In the genomic region with DNA sequence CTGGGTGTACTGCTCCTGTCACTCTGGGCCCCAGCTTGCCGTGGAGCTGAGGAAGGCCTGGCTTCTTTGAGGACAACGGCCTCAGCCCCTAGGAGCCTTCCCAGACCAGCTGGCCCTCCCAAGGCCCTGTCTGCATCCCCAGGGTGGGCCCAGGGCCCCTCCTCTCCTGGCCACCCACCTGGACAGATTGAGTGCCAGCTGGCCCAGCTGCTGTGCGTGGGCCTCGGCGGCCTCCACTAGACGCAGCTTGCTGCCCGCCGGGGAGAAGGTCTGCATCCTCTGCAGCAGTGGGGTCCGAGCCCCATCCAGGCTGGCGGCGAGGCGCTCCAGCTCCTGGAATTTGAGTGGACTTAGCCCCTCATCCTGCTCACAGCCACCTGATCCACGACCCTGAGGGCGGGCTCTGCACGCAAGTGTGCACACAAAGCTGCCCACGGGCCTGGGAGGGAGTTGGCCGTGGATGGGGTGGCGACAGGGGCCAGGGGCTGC, we compare ENCODE assay signal across 20 cellular contexts. TPM values are rescaled to one million over a fixed set of nuclear protein-coding genes. Genes with fewer than 3 reads are reported as not detected.
"Had no signal": no experiment of that assay in that cellular context is flagged by ENCODE, and none has a peak within 500 bp of the region (broad histone marks: within the 10 kb centered on the region; RNA-seq: fewer than 3 reads in every experiment).

No MANE protein-coding gene starts in this region.

- H3K36me3 ChIP-seq: uterus had no signal

- ATAC-seq: activated CD8-positive, alpha-beta T cell treated with anti-CD3 and anti-CD28 coated beads, Interleukin-2, amount 10 ng/mL, durations not matched to agents 7 days and 5 days; activated naive CD4-positive, alpha-beta T cell treated with anti-CD3 and anti-CD28 coated beads, Interleukin-2, amount 50 U/mL, for 72 hours; activated T-cell treated with anti-CD3 and anti-CD28 coated beads, Interleukin-2, amount 50 U/mL, for 72 hours; naive thymus-derived CD4-positive, alpha-beta T cell; pancreas had no signal

- DNase-seq: activated CD4-positive, alpha-beta T cell treated with anti-CD3 and anti-CD28 coated beads, Interleukin-2, amount 10 ng/mL, durations not matched to agents 24 days and 14 days; activated CD4-positive, CD25-positive, alpha-beta regulatory T cell; activated CD8-positive, alpha-beta memory T cell treated with anti-CD3 and anti-CD28 coated beads, Interleukin-2, amount 50 U/mL, for 4 hours; activated CD8-positive, alpha-beta T cell treated with anti-CD3 and anti-CD28 coated beads, Interleukin-2, amount 10 ng/mL, durations not matched to agents 7 days and 5 days; activated gamma-delta T cell; activated T-cell treated with anti-CD3 and anti-CD28 coated beads, Interleukin-2, amount 50 U/mL, for 72 hours; cortex of kidney; effector CD8-positive, alpha-beta T cell; foreskin melanocyte; naive thymus-derived CD4-positive, alpha-beta T cell; stimulated activated CD4-positive, alpha-beta T cell treated with anti-CD3 and anti-CD28 coated beads, Interleukin-15, amount 100 ng/mL, for 24 hours; stimulated activated CD4-positive, alpha-beta T cell treated with anti-CD3 and anti-CD28 coated beads, Interleukin-4, amount 100 ng/mL, for 1 hour; stimulated activated naive CD4-positive, alpha-beta T cell; uterus had no signal

- H3K9me3 Mint-ChIP-seq: activated CD4-positive, alpha-beta T cell treated with anti-CD3 and anti-CD28 coated beads, Interleukin-2, amount 10 ng/mL, durations not matched to agents 24 days and 14 days; activated naive CD4-positive, alpha-beta T cell treated with anti-CD3 and anti-CD28 coated beads, Interleukin-2, amount 50 U/mL, for 72 hours; naive thymus-derived CD4-positive, alpha-beta T cell; T-helper 2 cell treated with Interferon-gamma antibody and Interleukin-4, amounts not matched to agents 5 μg/mL and 100 μg/mL, for 36 hours had no signal

- H3K4me3 ChIP-seq: lung, pancreas, tibial nerve, uterus had no signal

- H3K36me3 Mint-ChIP-seq: activated naive CD4-positive, alpha-beta T cell treated with anti-CD3 and anti-CD28 coated beads, Interleukin-2, amount 50 U/mL, for 72 hours; naive thymus-derived CD4-positive, alpha-beta T cell had no signal

- H3K4me1 ChIP-seq: pancreas, tibial nerve, uterus had no signal

- H3K4me1 Mint-ChIP-seq: activated CD4-positive, alpha-beta T cell treated with anti-CD3 and anti-CD28 coated beads, Interleukin-2, amount 10 ng/mL, durations not matched to agents 24 days and 14 days had no signal

- H3K9me3 ChIP-seq: pancreas, tibial nerve, uterus had no signal

- H3K27ac ChIP-seq: pancreas, uterus had no signal

- H3K27ac Mint-ChIP-seq: activated CD4-positive, alpha-beta T cell treated with anti-CD3 and anti-CD28 coated beads, Interleukin-2, amount 10 ng/mL, durations not matched to agents 24 days and 14 days; activated CD8-positive, alpha-beta T cell treated with anti-CD3 and anti-CD28 coated beads, Interleukin-2, amount 10 ng/mL, durations not matched to agents 7 days and 5 days; activated naive CD4-positive, alpha-beta T cell treated with anti-CD3 and anti-CD28 coated beads, Interleukin-2, amount 50 U/mL, for 72 hours; activated T-cell treated with anti-CD3 and anti-CD28 coated beads, Interleukin-2, amount 50 U/mL, for 72 hours; T-helper 2 cell treated with Interferon-gamma antibody and Interleukin-4, amounts not matched to agents 5 μg/mL and 100 μg/mL, for 36 hours had no signal

- H3K27me3 Mint-ChIP-seq: activated CD4-positive, alpha-beta T cell treated with anti-CD3 and anti-CD28 coated beads, Interleukin-2, amount 10 ng/mL, durations not matched to agents 24 days and 14 days; naive thymus-derived CD4-positive, alpha-beta T cell had no signal

- FAIRE-seq: islet of Langerhans, pancreas had no signal

- H3K4me3 Mint-ChIP-seq: activated CD4-positive, alpha-beta T cell treated with anti-CD3 and anti-CD28 coated beads, Interleukin-2, amount 10 ng/mL, durations not matched to agents 24 days and 14 days; activated CD8-positive, alpha-beta T cell treated with anti-CD3 and anti-CD28 coated beads, Interleukin-2, amount 10 ng/mL, durations not matched to agents 7 days and 5 days; activated T-cell treated with anti-CD3 and anti-CD28 coated beads, Interleukin-2, amount 50 U/mL, for 72 hours; naive thymus-derived CD4-positive, alpha-beta T cell; T-helper 2 cell treated with Interferon-gamma antibody and Interleukin-4, amounts not matched to agents 5 μg/mL and 100 μg/mL, for 36 hours had no signal

- H3K27me3 ChIP-seq: pancreas, tibial nerve, uterus had no signal

RNA-seq across cellular contexts. Expression of gene LAMA5, which starts 49.9 kb away (rescaled TPM):
- polyA plus RNA-seq: naive thymus-derived CD4-positive, alpha-beta T cell had no signal
